Comparison of ENCODE assay signal across 19 cellular contexts in the genomic region with DNA sequence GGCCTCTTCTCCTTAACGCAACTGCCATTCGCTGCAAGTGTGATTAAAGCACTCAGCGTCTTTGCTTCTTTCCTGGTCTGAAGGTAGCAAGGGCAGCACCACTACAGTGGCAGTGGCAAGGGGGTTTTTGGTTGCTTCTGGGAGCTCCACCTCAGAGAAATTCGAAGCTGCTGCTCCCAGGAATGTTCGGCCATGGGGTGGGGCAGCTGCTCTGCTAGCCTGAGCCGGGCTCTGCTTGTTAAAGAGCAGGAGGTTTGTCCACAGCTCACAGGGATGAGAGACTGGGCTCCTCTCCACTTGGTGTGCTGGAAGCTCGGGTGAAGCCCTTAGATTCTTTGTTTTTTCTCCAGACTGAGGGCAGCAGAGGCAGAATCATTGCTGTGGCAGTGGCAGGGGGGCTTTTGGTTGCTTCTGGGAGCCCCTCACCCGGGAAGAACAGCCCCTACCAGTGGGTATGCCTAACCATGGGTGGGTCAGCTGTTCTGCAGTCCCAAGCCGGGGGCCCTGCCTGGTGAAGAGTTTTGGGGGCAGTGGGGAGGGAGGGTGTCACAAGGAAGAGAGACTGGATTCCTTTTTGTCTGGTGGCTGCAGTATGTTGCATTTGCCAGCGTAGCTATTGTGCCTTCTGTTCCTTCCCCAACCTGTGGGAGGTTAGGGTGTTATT.
DNase-seq lines count a peak whose midpoint lies in the region; ATAC-seq, FAIRE-seq and TF ChIP-seq lines count a peak whose summit lies in the region.
"Had no signal": no experiment of that assay in that cellular context is flagged by ENCODE, and none has a peak within 500 bp of the region (broad histone marks: within the 10 kb centered on the region; RNA-seq: fewer than 3 reads in every experiment).

No MANE protein-coding gene starts in this region.

- H3K27ac Mint-ChIP-seq in H9 (no peak overlapping the region), astrocyte (ENCODE audit: unreplicated experiment) (peak overlapping the region; percentile 4)
- H3K27ac Mint-ChIP-seq: IgD-negative memory B cell had no signal

- no peak overlapping the region for H2BK15ac ChIP-seq in H9 (ENCODE audit: low read depth, low read length)

- no peak overlapping the region for H2BK120ac ChIP-seq in H9 (ENCODE audit: low read depth, low read length, poor library complexity, severe bottlenecking)

- H3K23ac ChIP-seq in H9 (ENCODE audit: insufficient read length, low read depth, low read length) = no peak overlapping the region

- H3K4me3 ChIP-seq in astrocyte (ENCODE audit: insufficient read depth, low read depth, low read length) = no peak overlapping the region
- H3K4me3 ChIP-seq in right cardiac atrium (ENCODE audit: low read length) = no peak overlapping the region
- H3K4me3 ChIP-seq: prostate gland had no signal

- no peak overlapping the region for H4K91ac ChIP-seq in H9 (ENCODE audit: insufficient read length, low read depth, low read length)

- no peak overlapping the region for H3K56ac ChIP-seq in H9 (ENCODE audit: insufficient read length, low read depth, low read length)

- H2BK20ac ChIP-seq in H9 (ENCODE audit: low read depth, low read length, poor library complexity, severe bottlenecking) = no peak overlapping the region

- H3K4me2 ChIP-seq in H9 (ENCODE audit: insufficient read depth, insufficient read length, low read length) (no peak overlapping the region), astrocyte (ENCODE audit: low read length) (no peak overlapping the region)

- no peaks in the 10 kb centered on the region for H3K9me3 ChIP-seq in H9 (ENCODE audit: control insufficient read depth, low read depth, low read length)
- H3K9me3 ChIP-seq in astrocyte (ENCODE audit: insufficient read depth, low read depth, low read length) = no peaks in the 10 kb centered on the region
- H3K9me3 ChIP-seq in right cardiac atrium (ENCODE audit: control insufficient read depth, low read length) = no peaks in the 10 kb centered on the region
- H3K9me3 ChIP-seq: prostate gland had no signal

- no peak for FAIRE-seq in astrocyte (lab: Jason Lieb, UNC)
- FAIRE-seq: endothelial cell of umbilical vein had no signal

- H3K4me3 Mint-ChIP-seq in H9 (no peak overlapping the region), astrocyte (ENCODE audit: unreplicated experiment) (no peak overlapping the region)
- H3K4me3 Mint-ChIP-seq: IgD-negative memory B cell had no signal

- no peaks in the 10 kb centered on the region; the same call in 1 of the 2 replicates for H3K27me3 ChIP-seq in H9 (ENCODE audit: insufficient read depth, low read length)
- H3K27me3 ChIP-seq in astrocyte (ENCODE audit: insufficient read depth, low read length) = no peaks in the 10 kb centered on the region
- no peaks in the 10 kb centered on the region for H3K27me3 ChIP-seq in right cardiac atrium (ENCODE audit: control insufficient read depth, insufficient read depth)

- no peak overlapping the region for H4K8ac ChIP-seq in H9 (replicated peaks; ENCODE audit: insufficient read length, low read depth, low read length)

- H4K5ac ChIP-seq in H9 (ENCODE audit: insufficient read length, low read depth, low read length) = no peak overlapping the region

- no peak for TF ChIP-seq POLR2A in erythroblast (IDR thresholded peaks at IDR 0.05; ENCODE audit: low read length)
- no peak for TF ChIP-seq POLR2A in GM18505 (IDR thresholded peaks at IDR 0.05; ENCODE audit: borderline replicate concordance, extremely low read depth, insufficient read depth, insufficient read length)

- H2AFZ ChIP-seq in H9 (ENCODE audit: low read length) (peak overlapping the region; percentile 41), astrocyte (ENCODE audit: low read depth, low read length) (no peak overlapping the region)

- DNase-seq in H9 (peak; percentile 82), astrocyte (ENCODE audit: low read depth) (peak; percentile 46), right cardiac atrium (peak; percentile 36 to 80 (median 78)), posterior vena cava (ENCODE audit: low spot score) (peak; percentile 64), erythroblast (lab: John Stamatoyannopoulos, UW) (no peak), NCI-H774 (lab: John Stamatoyannopoulos, UW) (no peak)
- DNase-seq: activated CD4-positive, alpha-beta T cell treated with anti-CD3 and anti-CD28 coated beads, Interleukin-2, amount 50 U/mL, for 1 hour; hypothalamus; midbrain; NCI-H1436; NCI-H69; stimulated activated CD4-positive, alpha-beta T cell treated with anti-CD3 and anti-CD28 coated beads, Interleukin-2, amount 100 ng/mL, for 48 hours; stimulated activated naive CD4-positive, alpha-beta T cell; T1000 had no signal

- no peaks in the 10 kb centered on the region for H3K36me3 Mint-ChIP-seq in H9 (ENCODE audit: insufficient read depth in 1 of 3, low read depth in 3 of 3)
- H3K36me3 Mint-ChIP-seq in astrocyte (ENCODE audit: low read depth, unreplicated experiment) = no peaks in the 10 kb centered on the region
- H3K36me3 Mint-ChIP-seq: IgD-negative memory B cell had no signal

- peaks cover 6% of the 10 kb centered on the region for H3K4me1 ChIP-seq in H9 (ENCODE audit: insufficient read depth, low read length)
- peaks cover 11% of the 10 kb centered on the region for H3K4me1 ChIP-seq in astrocyte (ENCODE audit: insufficient read depth, low read length)
- H3K4me1 ChIP-seq in right cardiac atrium (ENCODE audit: control insufficient read depth, insufficient read depth, low read length) = peaks cover 2% of the 10 kb centered on the region
- H3K4me1 ChIP-seq: prostate gland had no signal

- H3K9ac ChIP-seq in H9 (ENCODE audit: extremely low read depth, insufficient read length, low read length) = no peak overlapping the region
- H3K9ac ChIP-seq in astrocyte (ENCODE audit: low read length) = no peak overlapping the region

- H2BK12ac ChIP-seq in H9 (ENCODE audit: insufficient read length, low read depth, low read length) = no peak overlapping the region

- peaks cover 3% of the 10 kb centered on the region for H4K20me1 ChIP-seq in H9 (ENCODE audit: control insufficient read depth, insufficient read depth, insufficient read length)
- H4K20me1 ChIP-seq in astrocyte (ENCODE audit: insufficient read depth, low read length) = no peaks in the 10 kb centered on the region

- H3K27ac ChIP-seq in H9 (ENCODE audit: insufficient read length, low read depth, low read length) = no peak overlapping the region
- no peak overlapping the region for H3K27ac ChIP-seq in astrocyte (ENCODE audit: low read depth, low read length)
- peak overlapping the region; percentile 49 for H3K27ac ChIP-seq in right cardiac atrium (ENCODE audit: low read length)
- H3K27ac ChIP-seq: prostate gland had no signal

- H3K9me3 Mint-ChIP-seq in H9 = no peaks in the 10 kb centered on the region
- peaks cover 3% of the 10 kb centered on the region for H3K9me3 Mint-ChIP-seq in astrocyte (ENCODE audit: unreplicated experiment)

- H3T11ph ChIP-seq in H9 (ENCODE audit: low read length) = no peak overlapping the region

- WGBS in H9 (ENCODE audit: extremely low coverage, insufficient read length, low lambda C conversion rate) = no CpG with 5 or more reads among the region's 10 CpGs
- 60% methylated on average over 10 of the region's 10 CpGs for WGBS in right cardiac atrium

- no peaks in the 10 kb centered on the region for H3K79me1 ChIP-seq in H9 (ENCODE audit: insufficient read depth, low read depth, low read length, poor library complexity, severe bottlenecking)

- H2BK5ac ChIP-seq in H9 (ENCODE audit: insufficient read length, low read length) = no peak overlapping the region

- ATAC-seq in right cardiac atrium = peak; percentile 81 to 86
- no peak for ATAC-seq in GM21367 (IDR thresholded peaks at IDR 0.05; ENCODE audit: unreplicated experiment)
- no peak for ATAC-seq in GM18505 (IDR thresholded peaks at IDR 0.05; ENCODE audit: unreplicated experiment)

- no peak overlapping the region for H2AK5ac ChIP-seq in H9 (ENCODE audit: insufficient read length, low read length)

- intact Hi-C loops in right cardiac atrium (cut with DNase I) (loop anchor here in 1 of 4 donors (10.0 kb wide), 1 partner anchor 135 kb away; no protein-coding TSS in a partner anchor), posterior vena cava (cut with DNase I) (loop anchor here in 1 of 2 donors (2.0 kb wide), 1 partner anchor 65 kb away; no protein-coding TSS in a partner anchor)

- no peaks in the 10 kb centered on the region for H3K36me3 ChIP-seq in astrocyte (ENCODE audit: insufficient read depth, low read length)
- H3K36me3 ChIP-seq: prostate gland had no signal

- no peaks in the 10 kb centered on the region for H3K79me2 ChIP-seq in H9 (ENCODE audit: insufficient read depth, low read length)
- no peaks in the 10 kb centered on the region for H3K79me2 ChIP-seq in astrocyte (ENCODE audit: insufficient read depth, low read length)

- TF ChIP-seq CTCF in H9 (conservative IDR thresholded peaks at IDR 0.05) (0 out of 3 replicates have a peak, but pooled peaks have one; percentile 10), astrocyte (IDR thresholded peaks at IDR 0.05; ENCODE audit: insufficient read depth, low read depth, low read length) (no peak)

- no peak overlapping the region for H3K4ac ChIP-seq in H9 (ENCODE audit: low read depth, low read length)

- peak overlapping the region; percentile 20; the same call in 1 of the 2 replicates for H3K14ac ChIP-seq in H9 (ENCODE audit: insufficient read depth, low read length)

- H3K18ac ChIP-seq in H9 (ENCODE audit: insufficient read length, low read depth, low read length) = no peak overlapping the region

- H3K4me1 Mint-ChIP-seq in H9 (peaks cover 23 to 39% of the 10 kb centered on the region in 2 experiments), astrocyte (ENCODE audit: low read depth, unreplicated experiment) (peaks cover 22% of the 10 kb centered on the region)
- H3K4me1 Mint-ChIP-seq: IgD-negative memory B cell had no signal

- no peaks in the 10 kb centered on the region for H3K23me2 ChIP-seq in H9 (ENCODE audit: insufficient read length, low read depth, low read length, poor library complexity, severe bottlenecking)

- H3K27me3 Mint-ChIP-seq in H9 (ENCODE audit: low read depth) (no peaks in the 10 kb centered on the region), astrocyte (ENCODE audit: low read depth, unreplicated experiment) (no peaks in the 10 kb centered on the region)
- H3K27me3 Mint-ChIP-seq: IgD-negative memory B cell had no signal

Comparison
In these comparisons a context has a peak if more than half of its experiments do, and no peak if none do; other contexts are left out.
1. DNase-seq: peak in H9 (single experiment), astrocyte (single experiment), right cardiac atrium (3 of 3) and posterior vena cava (single experiment); none in erythroblast (0 of 2) and NCI-H774 (single experiment).
2. ATAC-seq: peak in right cardiac atrium (2 of 2); none in GM21367 (single experiment) and GM18505 (single experiment).